ENCODE assay signal across 8 cellular contexts in the genomic region with DNA sequence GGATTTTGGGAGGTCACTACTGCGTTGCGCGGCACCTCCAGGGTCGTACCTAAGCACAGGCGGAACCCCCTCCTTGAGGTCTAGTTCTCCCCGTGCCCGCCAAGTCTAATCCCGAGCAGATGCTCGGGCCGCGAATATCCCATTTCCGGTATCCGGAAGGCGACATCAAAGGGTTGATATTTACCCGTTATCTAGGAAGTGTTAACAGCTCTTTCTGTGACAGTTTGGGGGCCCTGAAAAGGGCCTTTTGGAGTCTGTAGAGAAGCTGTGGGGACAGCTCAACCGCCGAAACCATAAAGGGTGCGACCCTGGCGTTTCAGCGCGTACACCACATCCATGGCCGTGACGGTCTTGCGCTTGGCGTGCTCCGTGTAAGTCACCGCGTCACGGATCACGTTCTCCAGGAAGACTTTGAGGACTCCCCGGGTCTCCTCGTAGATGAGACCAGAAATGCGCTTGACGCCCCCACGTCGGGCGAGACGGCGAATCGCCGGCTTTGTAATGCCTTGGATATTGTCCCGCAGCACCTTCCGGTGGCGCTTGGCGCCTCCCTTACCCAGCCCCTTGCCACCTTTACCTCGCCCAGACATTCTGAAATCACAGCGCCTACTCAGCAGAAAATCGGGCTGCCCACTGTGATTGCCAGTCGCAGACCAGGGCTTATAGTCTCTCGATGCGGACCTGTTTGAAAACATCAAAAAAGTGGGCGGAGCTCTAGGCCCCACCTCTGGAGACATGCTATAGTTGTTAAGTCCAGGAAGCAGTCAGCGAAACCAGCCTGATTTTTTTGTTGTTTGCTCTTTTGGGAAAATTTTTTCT. TPM values are rescaled to one million over a fixed set of nuclear protein-coding genes. Genes with fewer than 3 reads are reported as not detected.
DNase-seq lines count a peak whose midpoint lies in the region; ATAC-seq and TF ChIP-seq lines count a peak whose summit lies in the region.

No MANE protein-coding gene starts in this region.

- 0% methylated on average over 53 of the region's 53 CpGs for WGBS in adipose tissue, 3 donors
- WGBS in upper lobe of left lung, 2 donors, result 0 to 1% methylated on average over 25 to 53 of the region's 53 CpGs

- ATAC-seq in HG02642 (IDR thresholded peaks at IDR 0.05; ENCODE audit: poor library complexity, unreplicated experiment), result peak; percentile 22
- ATAC-seq in left cardiac atrium, result peak; percentile 67 to 74
- peak; percentile 83 to 91 for ATAC-seq in upper lobe of left lung (ENCODE audit: low FRiP score in 2 of 2)

- H3K27ac ChIP-seq in adipose tissue (ENCODE audit: low read depth, low read length), result peak overlapping the region; percentile 53
- H3K27ac ChIP-seq in upper lobe of left lung, result peak overlapping the region; percentile 97 to 99 (median 98)

- DNase-seq in NCI-H1105 treated with DMSO at 0.1 percent for 48 hours (lab: John Stamatoyannopoulos, UW), result peak; percentile 82
- DNase-seq in SW 1271 (lab: John Stamatoyannopoulos, UW), result peak; percentile 88 to 98
- peak; percentile 91 for DNase-seq in left cardiac atrium
- DNase-seq in posterior cingulate gyrus, result peak; percentile 83 to 98 (median 92)
- peak; percentile 89 to 96 for DNase-seq in upper lobe of left lung

- peak in 2 of 4 donors; percentile 5 to 94 for TF ChIP-seq EP300 in upper lobe of left lung (IDR thresholded peaks at IDR 0.05)

- intact Hi-C loops in left cardiac atrium (cut with DNase I) (no loop called here), posterior cingulate gyrus (cut with DNase I) (no loop called here)

- H3K36me3 ChIP-seq in upper lobe of left lung, result peaks cover 0 to 3% (median 0%) of the 10 kb centered on the region in 4 donors

- no peaks in the 10 kb centered on the region for H3K27me3 ChIP-seq in upper lobe of left lung

- peaks cover 0 to 27% (median 15%) of the 10 kb centered on the region in 4 donors for H3K4me1 ChIP-seq in upper lobe of left lung

- H3K4me3 ChIP-seq in GM08714 (ENCODE audit: low read length) (peak overlapping the region; percentile 87), upper lobe of left lung (peak overlapping the region; percentile 79 to 87 (median 84))

- no peak for TF ChIP-seq CTCF in upper lobe of left lung (IDR thresholded peaks at IDR 0.05)

- peaks cover 0 to 3% (median 0%) of the 10 kb centered on the region in 4 donors for H3K9me3 ChIP-seq in upper lobe of left lung

- peak in 3 of 4 donors; percentile 90 to 98 (median 97) for TF ChIP-seq POLR2A in upper lobe of left lung (IDR thresholded peaks at IDR 0.05)

RNA-seq across cellular contexts. Expression of a gene that starts 32.6 kb away (rescaled TPM):
- 10 to 100 TPM; 11.5 to 22.3 (median 19.9) TPM for polyA plus RNA-seq in adipose tissue
- 10 to 100 TPM; 41.0 to 56.0 TPM for total RNA-seq in left cardiac atrium
- 10 to 100 TPM; 18.2 to 45.0 (median 25.3) TPM for total RNA-seq in upper lobe of left lung

RNA-seq across cellular contexts. Expression of a gene that starts 32.8 kb away (rescaled TPM):
- polyA plus RNA-seq in adipose tissue, result 1 to 10 TPM in 1 of 3 donors, under 1 TPM in 2; 0.49 to 1.0 (median 0.82) TPM
- total RNA-seq in left cardiac atrium, result 1 to 10 TPM in 1 of 2 donors, under 1 TPM in 1; 0.94 to 1.1 TPM
- 1 to 10 TPM in 2 of 6 donors, under 1 TPM in 3, not detected in 1; 0.33 to 3.4 (median 0.94) TPM for total RNA-seq in upper lobe of left lung

RNA-seq across cellular contexts. Expression of a gene that starts 43.3 kb away (rescaled TPM):
- polyA plus RNA-seq in adipose tissue, result 1 to 10 TPM in 1 of 3 donors, under 1 TPM in 1, not detected in 1; 0.12 to 1.1 TPM
- total RNA-seq in left cardiac atrium (under 1 TPM; 0.29 to 0.44 TPM), upper lobe of left lung (1 to 10 TPM in 4 of 6 donors, under 1 TPM in 2; 0.33 to 3.1 (median 1.1) TPM)

Comparison
In these comparisons a context has a peak if more than half of its experiments do, and no peak if none do; other contexts are left out.
1. Peak in every context shown above with its lines: DNase-seq, ATAC-seq, H3K4me3 ChIP-seq and H3K27ac ChIP-seq.
2. ATAC-seq: peak in every context shown above with its lines; median percentile 87 in upper lobe of left lung; 70 in left cardiac atrium; 22 in HG02642.